ENCODE assay signal across 19 cellular contexts in the genomic region with DNA sequence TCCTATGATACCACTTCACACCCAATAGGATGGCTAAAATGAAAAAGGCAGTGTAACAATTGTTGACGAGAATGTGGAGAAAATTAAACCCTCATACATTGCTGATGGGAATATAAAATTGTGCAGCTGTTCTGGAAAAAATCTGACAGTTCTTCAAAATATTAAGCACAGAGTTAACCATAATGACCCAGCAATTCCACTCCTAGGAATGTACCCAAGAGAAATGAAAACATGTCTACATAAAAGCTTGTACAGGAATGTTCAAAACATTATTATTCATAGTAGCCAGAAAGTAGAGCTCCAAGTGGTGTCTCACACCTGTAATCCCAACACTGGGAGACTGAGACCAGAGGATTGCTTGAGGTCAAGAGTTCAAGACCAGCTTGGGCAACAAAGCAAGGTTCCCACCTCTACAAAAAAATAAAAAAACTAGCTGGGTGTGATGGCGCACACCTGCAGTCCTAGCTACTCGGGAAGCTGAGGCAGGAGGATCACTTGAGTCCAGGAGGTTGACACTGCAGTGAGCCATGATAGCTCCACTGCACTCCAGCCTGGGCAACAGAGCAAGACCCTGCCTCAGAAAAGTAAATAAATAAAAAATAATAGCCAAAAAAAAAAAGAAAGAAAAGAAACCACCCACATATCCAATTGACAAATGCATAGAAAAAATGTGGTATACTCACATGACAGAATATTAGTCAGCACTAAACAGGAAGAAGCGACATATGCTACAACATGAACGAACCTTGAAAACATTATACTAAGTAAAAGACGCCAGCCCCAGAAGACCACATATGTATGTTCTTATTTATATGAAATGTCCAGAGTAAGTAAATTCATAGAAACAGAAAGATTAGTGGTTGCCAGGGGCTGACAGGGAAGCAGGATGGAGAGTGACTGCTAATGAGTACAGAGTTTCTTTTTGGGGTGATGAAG. TPM values are rescaled to one million over a fixed set of nuclear protein-coding genes. Genes with fewer than 3 reads are reported as not detected.
DNase-seq lines count a peak whose midpoint lies in the region; ATAC-seq and TF ChIP-seq lines count a peak whose summit lies in the region.
"Had no signal": no experiment of that assay in that cellular context is flagged by ENCODE, and none has a peak within 500 bp of the region (broad histone marks: within the 10 kb centered on the region; RNA-seq: fewer than 3 reads in every experiment).

No MANE protein-coding gene starts in this region.

- H3K79me2 ChIP-seq in Loucy (ENCODE audit: insufficient read depth, low read length) (peaks cover 96% of the 10 kb centered on the region), mesendoderm (ENCODE audit: control insufficient read depth, insufficient read depth, low read length) (peaks cover 88% of the 10 kb centered on the region)

- H2BK120ac ChIP-seq in mesendoderm (ENCODE audit: low read depth, low read length): no peak overlapping the region

- no peaks in the 10 kb centered on the region for H3F3A ChIP-seq in Loucy (ENCODE audit: low read depth)

- peaks cover 75% of the 10 kb centered on the region for H3K4me1 Mint-ChIP-seq in activated T-cell treated with anti-CD3 and anti-CD28 coated beads, Interleukin-2, amount 50 U/mL, for 24 hours (ENCODE audit: low read depth)
- H3K4me1 Mint-ChIP-seq in chondrocyte (ENCODE audit: low read depth): peaks cover 71% of the 10 kb centered on the region

- H3K4me2 ChIP-seq in Loucy (ENCODE audit: low read depth, low read length, poor library complexity, severe bottlenecking) (peak overlapping the region; percentile 98), mesendoderm (ENCODE audit: low read length) (no peak overlapping the region)

- H3K27me3 ChIP-seq in Loucy (ENCODE audit: insufficient read depth, low read length, poor library complexity, severe bottlenecking) (no peaks in the 10 kb centered on the region), psoas muscle (ENCODE audit: insufficient read depth in 3 of 3, low read length in 2 of 3) (no peaks in the 10 kb centered on the region), mesendoderm (ENCODE audit: insufficient read depth, low read length, poor library complexity) (no peaks in the 10 kb centered on the region), vagina (no peaks in the 10 kb centered on the region)
- H3K27me3 ChIP-seq: brain microvascular endothelial cell had no signal

- H3K9me3 Mint-ChIP-seq in activated T-cell treated with anti-CD3 and anti-CD28 coated beads, Interleukin-2, amount 50 U/mL, for 24 hours: no peaks in the 10 kb centered on the region
- peaks cover 11% of the 10 kb centered on the region for H3K9me3 Mint-ChIP-seq in chondrocyte (ENCODE audit: low read depth)
- H3K9me3 Mint-ChIP-seq: activated naive CD4-positive, alpha-beta T cell treated with anti-CD3 and anti-CD28 coated beads, Interleukin-2, amount 10 ng/mL, durations not matched to agents 7 days and 5 days; CD8-positive, alpha-beta T cell had no signal

- H4K5ac ChIP-seq in mesendoderm (ENCODE audit: low read length): no peak overlapping the region

- 90 to 91% (median 90%) methylated on average over 6 of the region's 6 CpGs for WGBS in psoas muscle, 3 donors
- WGBS in mesendoderm (ENCODE audit: extremely low coverage, insufficient coverage, low lambda C conversion rate): no CpG with 5 or more reads among the region's 6 CpGs

- H3K23ac ChIP-seq in mesendoderm (ENCODE audit: low read length): no peak overlapping the region

- H3K36me3 ChIP-seq in Loucy (ENCODE audit: insufficient read depth, low read length) (no peaks in the 10 kb centered on the region), psoas muscle (ENCODE audit: insufficient read depth in 1 of 2, low read depth in 1 of 2) (no peaks in the 10 kb centered on the region), mesendoderm (ENCODE audit: control insufficient read depth, insufficient read depth, low read length) (no peaks in the 10 kb centered on the region), vagina (no peaks in the 10 kb centered on the region)
- H3K36me3 ChIP-seq: lower lobe of right lung had no signal

- no peak overlapping the region for H2AFZ ChIP-seq in Loucy (ENCODE audit: low read length)

- no peak overlapping the region for H3K18ac ChIP-seq in mesendoderm (ENCODE audit: low read length)

- no peak for DNase-seq in activated T-cell treated with anti-CD3 and anti-CD28 coated beads, Interleukin-2, amount 50 U/mL, for 24 hours
- no peak for DNase-seq in activated T-cell treated with anti-CD3 and anti-CD28 coated beads for 4 hours
- no peak for DNase-seq in chondrocyte (ENCODE audit: low spot score)
- no peak for DNase-seq in psoas muscle
- DNase-seq in mesendoderm: no peak
- no peak for DNase-seq in NK-92 treated with Interleukin-12 subunit alpha and Interleukin-12 subunit beta, amount 100 ng/mL, for 24 hours (lab: John Stamatoyannopoulos, UW)
- no peak for DNase-seq in vagina (ENCODE audit: extremely low spot score in 2 of 2)
- DNase-seq: activated naive CD4-positive, alpha-beta T cell treated with anti-CD3 and anti-CD28 coated beads, Interleukin-2, amount 10 ng/mL, durations not matched to agents 7 days and 5 days; brain microvascular endothelial cell; CD8-positive, alpha-beta T cell; head of caudate nucleus; lower lobe of right lung; NCI-H1694; NCI-H345; nephron progenitor cell; Right ventricle myocardium superior; stimulated activated CD4-positive, alpha-beta T cell treated with anti-CD3 and anti-CD28 coated beads, Interleukin-15, amount 100 ng/mL, for 24 hours had no signal

- TF ChIP-seq CTCF in Loucy (conservative IDR thresholded peaks at IDR 0.05; ENCODE audit: low read length) (no peak), chondrocyte (IDR thresholded peaks at IDR 0.05) (no peak), psoas muscle (IDR thresholded peaks at IDR 0.05) (no peak), vagina (IDR thresholded peaks at IDR 0.05) (no peak)

- peaks cover 58% of the 10 kb centered on the region for H3K4me1 ChIP-seq in Loucy (ENCODE audit: insufficient read depth, low read length, poor library complexity, severe bottlenecking)
- H3K4me1 ChIP-seq in psoas muscle: peaks cover 63% of the 10 kb centered on the region
- no peaks in the 10 kb centered on the region for H3K4me1 ChIP-seq in mesendoderm (ENCODE audit: control insufficient read depth, low read depth, low read length)
- peaks cover 60% of the 10 kb centered on the region for H3K4me1 ChIP-seq in vagina

- H3K36me3 Mint-ChIP-seq in activated T-cell treated with anti-CD3 and anti-CD28 coated beads, Interleukin-2, amount 50 U/mL, for 24 hours (ENCODE audit: low read depth): peaks cover 57% of the 10 kb centered on the region
- H3K36me3 Mint-ChIP-seq in chondrocyte (ENCODE audit: low read depth): no peaks in the 10 kb centered on the region

- H3K4me3 ChIP-seq in Loucy (ENCODE audit: low read length, poor library complexity, severe bottlenecking) (peak overlapping the region; percentile 95), psoas muscle (no peak overlapping the region), mesendoderm (ENCODE audit: low read length) (no peak overlapping the region), vagina (no peak overlapping the region)
- H3K4me3 ChIP-seq: lower lobe of right lung had no signal

- H4K20me1 ChIP-seq in Loucy (ENCODE audit: insufficient read depth, low read length, poor library complexity, severe bottlenecking): peaks cover 93% of the 10 kb centered on the region

- no peak overlapping the region for H3K9ac ChIP-seq in Loucy (ENCODE audit: low read depth, low read length, poor library complexity, severe bottlenecking)
- H3K9ac ChIP-seq in mesendoderm (ENCODE audit: low read length): no peak overlapping the region

- no peaks in the 10 kb centered on the region for H3K9me3 ChIP-seq in Loucy (ENCODE audit: insufficient read depth, low read depth, low read length)
- no peaks in the 10 kb centered on the region for H3K9me3 ChIP-seq in psoas muscle
- no peaks in the 10 kb centered on the region for H3K9me3 ChIP-seq in vagina
- H3K9me3 ChIP-seq: lower lobe of right lung had no signal

- H3K9me2 ChIP-seq in Loucy (replicated peaks; ENCODE audit: low read depth, low read length): no peaks in the 10 kb centered on the region

- TF ChIP-seq POLR2A in vagina (IDR thresholded peaks at IDR 0.05): no peak

- no peak overlapping the region for H2AK5ac ChIP-seq in mesendoderm (ENCODE audit: low read length)

- H3K27ac Mint-ChIP-seq in activated T-cell treated with anti-CD3 and anti-CD28 coated beads, Interleukin-2, amount 50 U/mL, for 24 hours: peak overlapping the region; percentile 50
- H3K27ac Mint-ChIP-seq in chondrocyte (ENCODE audit: unreplicated experiment): peak overlapping the region; percentile 79
- H3K27ac Mint-ChIP-seq: activated naive CD4-positive, alpha-beta T cell treated with anti-CD3 and anti-CD28 coated beads, Interleukin-2, amount 10 ng/mL, durations not matched to agents 7 days and 5 days; CD8-positive, alpha-beta T cell; nephron progenitor cell had no signal

- no peak overlapping the region for H2BK15ac ChIP-seq in mesendoderm (replicated peaks; ENCODE audit: low read depth)

- no peak overlapping the region for H3K56ac ChIP-seq in mesendoderm (ENCODE audit: low read length)

- no peaks in the 10 kb centered on the region for H3K27me3 Mint-ChIP-seq in activated T-cell treated with anti-CD3 and anti-CD28 coated beads, Interleukin-2, amount 50 U/mL, for 24 hours
- H3K27me3 Mint-ChIP-seq in chondrocyte (ENCODE audit: low read depth): no peaks in the 10 kb centered on the region

- H3K4me3 Mint-ChIP-seq in activated T-cell treated with anti-CD3 and anti-CD28 coated beads, Interleukin-2, amount 50 U/mL, for 24 hours: peak overlapping the region; percentile 50
- H3K4me3 Mint-ChIP-seq in chondrocyte (ENCODE audit: unreplicated experiment): no peak overlapping the region
- H3K4me3 Mint-ChIP-seq: activated naive CD4-positive, alpha-beta T cell treated with anti-CD3 and anti-CD28 coated beads, Interleukin-2, amount 10 ng/mL, durations not matched to agents 7 days and 5 days; CD8-positive, alpha-beta T cell; nephron progenitor cell had no signal

- H4K8ac ChIP-seq in mesendoderm (ENCODE audit: low read depth, low read length): no peak overlapping the region

- no peak overlapping the region for H2BK5ac ChIP-seq in mesendoderm (ENCODE audit: low read length)

- H3K27ac ChIP-seq in psoas muscle: peak overlapping the region; percentile 39
- no peak overlapping the region for H3K27ac ChIP-seq in mesendoderm (ENCODE audit: low read depth, low read length)
- no peak overlapping the region for H3K27ac ChIP-seq in vagina
- H3K27ac ChIP-seq: brain microvascular endothelial cell, lower lobe of right lung, VCaP had no signal

- ATAC-seq in psoas muscle: no peak
- ATAC-seq: CD8-positive, alpha-beta T cell; lower lobe of right lung had no signal

- H3K4ac ChIP-seq in mesendoderm (ENCODE audit: low read depth, low read length): no peak overlapping the region

- intact Hi-C loops in psoas muscle (cut with DNase I) (loop anchor here in 1 of 2 donors (5.0 kb wide), 1 partner anchor 47 kb away; no protein-coding TSS in a partner anchor), vagina (cut with DNase I) (no loop called here)

- H3K79me1 ChIP-seq in mesendoderm (ENCODE audit: low read length): peaks cover 11% of the 10 kb centered on the region

RNA-seq across cellular contexts. Expression of a gene that starts 5.0 kb away (rescaled TPM):
- total RNA-seq in chondrocyte: 111 to 126 TPM (median 123 TPM) in 3 replicates
- 100 to 1,000 TPM in 3 of 4 donors, 10 to 100 TPM in 1; 98.0 to 191 (median 142) TPM for total RNA-seq in psoas muscle
- 100 to 1,000 TPM; 167 to 248 (median 176) TPM for polyA plus RNA-seq in psoas muscle
- 85.1 TPM for polyA plus RNA-seq in mesendoderm (2013, experiment 1 of 2)
- 85.3 TPM for polyA plus RNA-seq in mesendoderm (2013, experiment 2 of 2)
- total RNA-seq in vagina: 74.2 TPM
